14 cellular contexts compared by ENCODE assay signal in the genomic region with DNA sequence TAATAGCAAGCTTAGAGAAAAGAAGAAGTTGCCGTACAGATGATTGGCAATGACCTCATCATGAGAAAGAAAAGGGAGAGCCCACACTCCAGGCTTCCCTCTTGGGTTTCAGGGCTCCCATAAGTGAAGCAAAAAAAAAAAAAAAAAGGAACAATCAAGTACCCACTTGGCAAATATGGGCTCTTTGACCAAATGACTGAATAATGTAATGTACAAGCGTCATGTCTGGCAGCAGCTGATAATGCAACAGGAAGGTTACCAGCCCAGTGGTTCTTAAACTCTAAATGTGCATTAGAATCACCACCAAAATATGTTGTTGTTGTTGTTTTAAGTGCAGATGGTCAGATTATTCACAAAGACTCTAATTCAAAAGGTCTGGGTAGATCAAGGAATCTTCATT. TPM values are rescaled to one million over a fixed set of nuclear protein-coding genes. Genes with fewer than 3 reads are reported as not detected.
DNase-seq lines count a peak whose midpoint lies in the region; ATAC-seq and TF ChIP-seq lines count a peak whose summit lies in the region.
"Had no signal": no experiment of that assay in that cellular context is flagged by ENCODE, and none has a peak within 500 bp of the region (broad histone marks: within the 10 kb centered on the region; RNA-seq: fewer than 3 reads in every experiment).

No MANE protein-coding gene starts in this region.

- no peak overlapping the region for H2AK5ac ChIP-seq in mesenchymal stem cell (ENCODE audit: low read length, severe bottlenecking)

- H3K27me3 ChIP-seq in mesenchymal stem cell (ENCODE audit: control insufficient read depth in 1 of 2, insufficient read depth in 1 of 2, low read length in 2 of 2) = no peaks in the 10 kb centered on the region
- H3K27me3 ChIP-seq: BLaER1 treated with 17β-estradiol and CSF1 and Interleukin-3, amounts not matched to agents 10 nM and 100 nM had no signal

- WGBS in mesenchymal stem cell = 50% methylated on average over 1 of the region's 2 CpGs

- H3K23ac ChIP-seq in mesenchymal stem cell (ENCODE audit: low read length in 2 of 2) = no peak overlapping the region

- H3K4ac ChIP-seq in mesenchymal stem cell (ENCODE audit: low read depth in 1 of 2, low read length in 2 of 2) = no peak overlapping the region

- no peak overlapping the region for H2BK120ac ChIP-seq in mesenchymal stem cell (ENCODE audit: low read depth, low read length)

- no peak overlapping the region for H3K4me3 ChIP-seq in astrocyte of the spinal cord (ENCODE audit: low read depth, low read length)
- no peak overlapping the region for H3K4me3 ChIP-seq in mesenchymal stem cell (ENCODE audit: insufficient read depth in 1 of 2, low read depth in 1 of 2, low read length in 2 of 2)
- H3K4me3 ChIP-seq: BLaER1 treated with 17β-estradiol and CSF1 and Interleukin-3, amounts not matched to agents 10 nM and 100 nM had no signal

- H3K4me2 ChIP-seq in mesenchymal stem cell (ENCODE audit: low read length, poor library complexity, severe bottlenecking) = no peak overlapping the region

- H3K14ac ChIP-seq in mesenchymal stem cell (ENCODE audit: low read length in 2 of 2) = no peak overlapping the region

- no peak overlapping the region for H4K91ac ChIP-seq in mesenchymal stem cell (ENCODE audit: low read length)

- DNase-seq in CD1c-positive myeloid dendritic cell (ENCODE audit: extremely low spot score) (peak; percentile 87), M059J (ENCODE audit: low read depth) (peak; percentile 75), astrocyte of the spinal cord (ENCODE audit: low read depth, low spot score) (peak; percentile 84), mesenchymal stem cell (peak; percentile 57), NCI-H2171 (lab: John Stamatoyannopoulos, UW) (no peak), NAMALWA (ENCODE audit: low spot score) (no peak)
- DNase-seq: activated CD4-positive, alpha-beta memory T cell treated with anti-CD3 and anti-CD28 coated beads for 36 hours; activated gamma-delta T cell; NK-92 treated with Interleukin-12 subunit alpha and Interleukin-12 subunit beta, amount 100 ng/mL, for 24 hours; retina; stimulated activated naive CD8-positive, alpha-beta T cell treated with anti-CD3 and anti-CD28 coated beads, Interleukin-15, amount 100 ng/mL, for 72 hours had no signal

- H2AFZ ChIP-seq in mesenchymal stem cell (ENCODE audit: low read depth, low read length) = no peak overlapping the region

- no peak overlapping the region for H2BK12ac ChIP-seq in mesenchymal stem cell (ENCODE audit: low read length in 2 of 2)

- no peaks in the 10 kb centered on the region for H3K36me3 ChIP-seq in mesenchymal stem cell (ENCODE audit: control insufficient read depth in 1 of 2, insufficient read depth in 2 of 2, low read depth in 1 of 2, low read length in 2 of 2)
- H3K36me3 ChIP-seq: BLaER1 treated with 17β-estradiol and CSF1 and Interleukin-3, amounts not matched to agents 10 nM and 100 nM had no signal

- in situ Hi-C loops in astrocyte of the spinal cord (cut with HindIII; ENCODE audit: low sequenced_read_pairs) = no loop called here

- peak overlapping the region in 1 of 2 experiments; percentile 25 for H3K18ac ChIP-seq in mesenchymal stem cell (ENCODE audit: low read depth in 1 of 2, low read length in 2 of 2)

- H3K79me1 ChIP-seq in mesenchymal stem cell (replicated peaks; ENCODE audit: low read length, poor library complexity, severe bottlenecking) = no peaks in the 10 kb centered on the region

- H2BK5ac ChIP-seq in mesenchymal stem cell (ENCODE audit: low read depth, low read length, poor library complexity, severe bottlenecking) = no peak overlapping the region

- H4K8ac ChIP-seq in mesenchymal stem cell (ENCODE audit: low read length) = no peak overlapping the region

- peak overlapping the region; percentile 41 for H3K27ac ChIP-seq in mesenchymal stem cell (ENCODE audit: low read length, poor library complexity, severe bottlenecking)

- no peak overlapping the region for H2BK15ac ChIP-seq in mesenchymal stem cell (ENCODE audit: low read depth, poor library complexity, severe bottlenecking)

- TF ChIP-seq CTCF in astrocyte of the spinal cord (IDR thresholded peaks at IDR 0.05; ENCODE audit: low read depth, low read length) = no peak

- no peaks in the 10 kb centered on the region for H3K9me3 ChIP-seq in mesenchymal stem cell (ENCODE audit: control insufficient read depth, low read length)

- no peak for ATAC-seq in HG02840 (IDR thresholded peaks at IDR 0.05; ENCODE audit: low FRiP score, unreplicated experiment)
- no peak for ATAC-seq in GM18498 (IDR thresholded peaks at IDR 0.05; ENCODE audit: unreplicated experiment)
- ATAC-seq: stimulated activated naive CD8-positive, alpha-beta T cell treated with anti-CD3 and anti-CD28 coated beads, Interleukin-15, amount 100 ng/mL, for 72 hours had no signal

- peaks cover 6% of the 10 kb centered on the region for H3K4me1 ChIP-seq in mesenchymal stem cell (ENCODE audit: control insufficient read depth, insufficient read depth, low read depth, low read length)

- H3K9ac ChIP-seq in mesenchymal stem cell (ENCODE audit: low read length) = no peak overlapping the region
- H3K9ac ChIP-seq: BLaER1 treated with 17β-estradiol and CSF1 and Interleukin-3, amounts not matched to agents 10 nM and 100 nM had no signal

RNA-seq across cellular contexts. Expression of a gene that starts 13.5 kb away (rescaled TPM):
- total RNA-seq in M059J (2014; rRNA removed; shearing (Covaris generic)) = 14.6 and 14.7 TPM in 2 replicates
- 37.8 TPM for polyA plus RNA-seq in mesenchymal stem cell (2013, experiment 1 of 2)
- polyA plus RNA-seq in mesenchymal stem cell (2013, experiment 2 of 2) = 39.2 TPM

Comparison
In these comparisons a context has a peak if more than half of its experiments do, and no peak if none do; other contexts are left out.
1. DNase-seq: peak in CD1c-positive myeloid dendritic cell (single experiment), M059J (single experiment), astrocyte of the spinal cord (single experiment) and mesenchymal stem cell (single experiment); none in NCI-H2171 (single experiment) and NAMALWA (single experiment).